In genomic region chr6:167157867-167158266, GRCh38 we compare ENCODE assay signal across 16 cellular contexts.
"Had no signal": no experiment of that assay in that cellular context is flagged by ENCODE, and none has a peak within 500 bp of the region (broad histone marks: within the 10 kb centered on the region; RNA-seq: fewer than 3 reads in every experiment).

GPR31 (minus strand) TSS chr6:167157980; CDS start chr6:167157831, 149 bp downstream.

- H3K36me3 ChIP-seq: sigmoid colon, thoracic aorta had no signal

- DNase-seq: activated CD4-positive, alpha-beta memory T cell treated with anti-CD3 and anti-CD28 coated beads for 36 hours; activated effector memory CD4-positive, alpha-beta T cell treated with anti-CD3 and anti-CD28 coated beads, Interleukin-2, amount 50 U/mL, for 16 hours; activated T-cell treated with anti-CD3 and anti-CD28 coated beads, Interleukin-2, amount 50 U/mL, for 4 hours; amygdala; dorsolateral prefrontal cortex; mesenchymal stem cell; sigmoid colon; stimulated activated CD4-positive, alpha-beta T cell treated with anti-CD3 and anti-CD28 coated beads, Interleukin-12 subunit alpha, Interleukin-12 subunit beta, amount 100 ng/mL, for 4 hours; stimulated activated CD4-positive, alpha-beta T cell treated with anti-CD3 and anti-CD28 coated beads, Interleukin-2, amount 100 ng/mL, for 48 hours; stimulated activated CD8-positive, alpha-beta memory T cell treated with anti-CD3 and anti-CD28 coated beads, Interleukin-4, amount 100 ng/mL, for 48 hours; stimulated activated naive CD8-positive, alpha-beta T cell treated with anti-CD3 and anti-CD28 coated beads, Interleukin-15, amount 100 ng/mL, for 72 hours; T-helper 9 cell had no signal

- H3K27ac Mint-ChIP-seq: activated CD4-positive, alpha-beta memory T cell treated with anti-CD3 and anti-CD28 coated beads for 36 hours; activated naive CD8-positive, alpha-beta T cell; nephron; stimulated activated naive CD8-positive, alpha-beta T cell treated with anti-CD3 and anti-CD28 coated beads, Interleukin-15, amount 100 ng/mL, for 72 hours had no signal

- H3K27me3 ChIP-seq: sigmoid colon had no signal

- H3K9me3 ChIP-seq: sigmoid colon, thoracic aorta had no signal

- H3K4me3 Mint-ChIP-seq: activated CD4-positive, alpha-beta memory T cell treated with anti-CD3 and anti-CD28 coated beads for 36 hours; activated naive CD8-positive, alpha-beta T cell; activated T-cell treated with anti-CD3 and anti-CD28 coated beads, Interleukin-2, amount 50 U/mL, for 4 hours; nephron; stimulated activated naive CD8-positive, alpha-beta T cell treated with anti-CD3 and anti-CD28 coated beads, Interleukin-15, amount 100 ng/mL, for 72 hours had no signal

- H3K9me3 Mint-ChIP-seq: activated CD4-positive, alpha-beta memory T cell treated with anti-CD3 and anti-CD28 coated beads for 36 hours; activated T-cell treated with anti-CD3 and anti-CD28 coated beads, Interleukin-2, amount 50 U/mL, for 4 hours; nephron; stimulated activated naive CD8-positive, alpha-beta T cell treated with anti-CD3 and anti-CD28 coated beads, Interleukin-15, amount 100 ng/mL, for 72 hours had no signal

- H3K4me1 ChIP-seq: sigmoid colon had no signal

- H3K4me3 ChIP-seq: dorsolateral prefrontal cortex, sigmoid colon, thoracic aorta had no signal

- H3K36me3 Mint-ChIP-seq: activated CD4-positive, alpha-beta memory T cell treated with anti-CD3 and anti-CD28 coated beads for 36 hours; activated naive CD8-positive, alpha-beta T cell had no signal

- ATAC-seq: activated T-cell treated with anti-CD3 and anti-CD28 coated beads, Interleukin-2, amount 50 U/mL, for 4 hours; left lobe of liver; stimulated activated naive CD8-positive, alpha-beta T cell treated with anti-CD3 and anti-CD28 coated beads, Interleukin-15, amount 100 ng/mL, for 72 hours had no signal

- H3K27ac ChIP-seq: sigmoid colon, thoracic aorta had no signal
